In genomic region chr13:49307365-49307764, GRCh38 we compare ENCODE assay signal across 11 cellular contexts. TPM values are rescaled to one million over a fixed set of nuclear protein-coding genes. Genes with fewer than 3 reads are reported as not detected.
A peak's percentile ranks its signal among the peaks of the same experiment; 100 is the strongest.
DNase-seq lines count a peak whose midpoint lies in the region; ATAC-seq and TF ChIP-seq lines count a peak whose summit lies in the region.
"Had no signal": no experiment of that assay in that cellular context is flagged by ENCODE, and none has a peak within 500 bp of the region (broad histone marks: within the 10 kb centered on the region; RNA-seq: fewer than 3 reads in every experiment).

No MANE protein-coding gene starts in this region.

- H3K18ac ChIP-seq in IMR-90 (ENCODE audit: low read depth, low read length) = peak overlapping the region; percentile 60

- in situ Hi-C loops in IMR-90 (cut with MboI; ENCODE audit: low sequenced_read_pairs) = loop anchor here (5.0 kb wide), 1 partner anchor 135 kb away; the partner anchor contains the start of genes CAB39L and SETDB2

- H2AK5ac ChIP-seq in IMR-90 (ENCODE audit: low read depth, low read length) = 0 out of 2 replicates have a peak overlapping the region, but pooled peaks have one; percentile 7

- peak overlapping the region; percentile 10; the same call in 1 of the 2 replicates for H2BK120ac ChIP-seq in IMR-90 (ENCODE audit: low read depth, low read length)

- no peak overlapping the region for H3K4me2 ChIP-seq in IMR-90 (ENCODE audit: low read depth, low read length)

- H3K27ac ChIP-seq in IMR-90 (ENCODE audit: insufficient read depth, low read length) (no peak overlapping the region), coronary artery (peak overlapping the region; percentile 91), mucosa of rectum (ENCODE audit: low read depth in 2 of 2, low read length in 2 of 2) (peak overlapping the region; percentile 16 to 73), subcutaneous abdominal adipose tissue (ENCODE audit: low read depth, low read length) (peak overlapping the region; percentile 92)

- H2BK15ac ChIP-seq in IMR-90 (ENCODE audit: low read depth, low read length) = peak overlapping the region; percentile 19; the same call in 1 of the 3 replicates

- H3K9me3 ChIP-seq in IMR-90 (ENCODE audit: control insufficient read depth, insufficient read depth, low read length) = no peaks in the 10 kb centered on the region
- H3K9me3 ChIP-seq in mucosa of rectum (ENCODE audit: control insufficient read depth in 2 of 2, low read length in 2 of 2) = no peaks in the 10 kb centered on the region
- no peaks in the 10 kb centered on the region for H3K9me3 ChIP-seq in subcutaneous abdominal adipose tissue (ENCODE audit: control insufficient read depth in 5 of 5, low read length in 5 of 5)

- peak overlapping the region; percentile 8; the same call in 1 of the 2 replicates for H3K23ac ChIP-seq in IMR-90 (ENCODE audit: low read depth, low read length)

- H2BK20ac ChIP-seq in IMR-90 (ENCODE audit: low read depth, low read length) = 0 out of 2 replicates have a peak overlapping the region, but pooled peaks have one; percentile 57

- dilution Hi-C loops in IMR-90 (cut with HindIII; ENCODE audit: low sequenced_read_pairs, unreplicated experiment) = no loop called here

- WGBS in IMR-90 (ENCODE audit: extremely low coverage in 2 of 2, insufficient read length in 1 of 2), 2 experiments = no CpG with 5 or more reads among the region's 6 CpGs

- H4K8ac ChIP-seq in IMR-90 (ENCODE audit: low read depth in 2 of 2, low read length in 2 of 2) = peak overlapping the region; percentile 28 to 47

- POLR2A ChIA-PET in IMR-90 (lab: Charles Lee; ENCODE audit: unreplicated experiment) = no interaction called here

- H3K9ac ChIP-seq in IMR-90 (ENCODE audit: low read depth, low read length) = no peak overlapping the region
- H3K9ac ChIP-seq in mucosa of rectum (ENCODE audit: low read depth in 1 of 2, low read length in 2 of 2) = no peak overlapping the region
- H3K9ac ChIP-seq in subcutaneous abdominal adipose tissue (ENCODE audit: low read length in 5 of 5) = peak overlapping the region in 3 of 5 donors; percentile 27 to 56 (median 53)

- no peak overlapping the region for H2BK5ac ChIP-seq in IMR-90 (ENCODE audit: low read depth, low read length, poor library complexity, severe bottlenecking)

- H2AK9ac ChIP-seq in IMR-90 (replicated peaks; ENCODE audit: low read depth, low read length, poor library complexity) = no peak overlapping the region

- CTCF ChIA-PET in IMR-90 (lab: Yijun Ruan, JAX) = no interaction called here

- H3K9me1 ChIP-seq in IMR-90 (ENCODE audit: insufficient read depth, low read length) = peaks cover 28% of the 10 kb centered on the region

- peak overlapping the region; percentile 11; the same call in 1 of the 2 replicates for H4K91ac ChIP-seq in IMR-90 (ENCODE audit: insufficient read depth, low read depth, low read length)

- H3K36me3 ChIP-seq in IMR-90 (ENCODE audit: control insufficient read depth, insufficient read depth, low read length) = peaks cover 3% of the 10 kb centered on the region; the same call in 1 of the 2 replicates
- peaks cover 4 to 8% of the 10 kb centered on the region in 2 donors for H3K36me3 ChIP-seq in mucosa of rectum (ENCODE audit: control insufficient read depth in 2 of 2, insufficient read depth in 2 of 2, low read length in 2 of 2)
- peaks cover 0 to 10% (median 7%) of the 10 kb centered on the region in 5 donors for H3K36me3 ChIP-seq in subcutaneous abdominal adipose tissue (ENCODE audit: control insufficient read depth in 5 of 5, insufficient read depth in 5 of 5, low read length in 5 of 5)

- peak overlapping the region; percentile 81 for H4K5ac ChIP-seq in IMR-90 (ENCODE audit: low read depth, low read length)

- H3K14ac ChIP-seq in IMR-90 (replicated peaks; ENCODE audit: low read depth, low read length) = peak overlapping the region; percentile 62

- no TSS peak for BruUV-seq in IMR-90 (replicated peaks; lab: Mats Ljungman, UMichigan)

- TF ChIP-seq CTCF in IMR-90 (conservative IDR thresholded peaks at IDR 0.05; ENCODE audit: low read depth, low read length) (no peak), coronary artery (IDR thresholded peaks at IDR 0.05) (no peak)

- H3K56ac ChIP-seq in IMR-90 (ENCODE audit: extremely low read depth, insufficient read depth, low read length) = no peak overlapping the region

- no peak overlapping the region for H2AFZ ChIP-seq in IMR-90 (replicated peaks; ENCODE audit: low read length, poor library complexity)

- no peaks in the 10 kb centered on the region for H3K27me3 ChIP-seq in IMR-90 (ENCODE audit: control insufficient read depth, insufficient read depth, low read length)
- no peaks in the 10 kb centered on the region for H3K27me3 ChIP-seq in mucosa of rectum (ENCODE audit: control insufficient read depth in 2 of 2, insufficient read depth in 2 of 2, low read length in 2 of 2)
- H3K27me3 ChIP-seq in subcutaneous abdominal adipose tissue (ENCODE audit: control insufficient read depth in 5 of 5, insufficient read depth in 4 of 5, low read length in 5 of 5) = no peaks in the 10 kb centered on the region

- intact Hi-C loops in IMR-90 (cut with micrococcal nuclease) = no loop called here

- no peak for ATAC-seq in IMR-90 (ENCODE audit: low read depth)
- no peak for ATAC-seq in HG03045 (IDR thresholded peaks at IDR 0.05; ENCODE audit: unreplicated experiment)

- DNase-seq in IMR-90 (no peak), coronary artery (ENCODE audit: low spot score) (no peak), AG20443 (ENCODE audit: low spot score) (no peak), SK-N-DZ (ENCODE audit: low spot score) (no peak), iPS-NIHi11 (ENCODE audit: low spot score) (no peak)
- DNase-seq: activated CD4-positive, alpha-beta T cell treated with anti-CD3 and anti-CD28 coated beads, Interleukin-2, amount 50 U/mL, for 48 hours; HFFc6; SHP77 treated with DMSO at 0.1 percent for 48 hours had no signal

- H3K4me3 ChIP-seq in IMR-90 (ENCODE audit: insufficient read depth, low read depth, low read length) = no peak overlapping the region
- no peak overlapping the region for H3K4me3 ChIP-seq in coronary artery
- no peak overlapping the region for H3K4me3 ChIP-seq in mucosa of rectum (ENCODE audit: low read length in 2 of 2)
- no peak overlapping the region for H3K4me3 ChIP-seq in subcutaneous abdominal adipose tissue (ENCODE audit: low read depth in 1 of 5, low read length in 5 of 5)

- H3K4me1 ChIP-seq in IMR-90 (ENCODE audit: control insufficient read depth, insufficient read depth, low read length) (peaks cover 17% of the 10 kb centered on the region), mucosa of rectum (ENCODE audit: control insufficient read depth in 2 of 2, insufficient read depth in 2 of 2, low read length in 2 of 2) (no peaks in the 10 kb centered on the region), subcutaneous abdominal adipose tissue (ENCODE audit: control insufficient read depth in 5 of 5, insufficient read depth in 5 of 5, low read length in 5 of 5) (peaks cover 6 to 57% (median 47%) of the 10 kb centered on the region in 5 donors)

- peak overlapping the region; percentile 66 for H3K4ac ChIP-seq in IMR-90 (ENCODE audit: low read depth, low read length)

- no peak for TF ChIP-seq RAD21 in IMR-90 (IDR thresholded peaks at IDR 0.05; ENCODE audit: low read length)

- H3K79me1 ChIP-seq in IMR-90 (ENCODE audit: low read depth in 1 of 2, low read length in 2 of 2) = peaks cover 1 to 8% of the 10 kb centered on the region in 2 experiments; a peak in 1 of 4 replicates

- TF ChIP-seq POLR2A in IMR-90 (IDR thresholded peaks at IDR 0.05; ENCODE audit: low read depth, low read length) = no peak

- H4K20me1 ChIP-seq in IMR-90 (ENCODE audit: insufficient read depth, low read length) = no peaks in the 10 kb centered on the region

TF ChIP-seq in IMR-90, 13 proteins besides CTCF, POLR2A, EP300 and RAD21:
- TF ChIP-seq BHLHE40 (IDR thresholded peaks at IDR 0.05; ENCODE audit: low read depth, low read length) (no peak), CEBPB (IDR thresholded peaks at IDR 0.05; ENCODE audit: low read depth, low read length) (no peak), MXI1 (IDR thresholded peaks at IDR 0.05; ENCODE audit: borderline replicate concordance, low read depth, low read length) (no peak), ELK1 (IDR thresholded peaks at IDR 0.05; ENCODE audit: borderline replicate concordance, low read depth, low read length) (no peak), FOS (IDR thresholded peaks at IDR 0.05; ENCODE audit: low read depth, low read length) (no peak), SMC3 (IDR thresholded peaks at IDR 0.05; ENCODE audit: low read depth, low read length) (no peak), USF2 (IDR thresholded peaks at IDR 0.05; ENCODE audit: low read depth, low read length) (no peak), MAZ (IDR thresholded peaks at IDR 0.05; ENCODE audit: borderline replicate concordance, low read depth, low read length) (no peak), NFE2L2 (IDR thresholded peaks at IDR 0.05; ENCODE audit: low read depth, low read length) (no peak), CHD1 (IDR thresholded peaks at IDR 0.05; ENCODE audit: low read depth, low read length) (no peak), MAFK (IDR thresholded peaks at IDR 0.05; ENCODE audit: low read depth, low read length) (no peak), RFX5 (IDR thresholded peaks at IDR 0.05; ENCODE audit: low read depth, low read length) (no peak), RCOR1 (IDR thresholded peaks at IDR 0.05; ENCODE audit: insufficient replicate concordance, low read length) (no peak)

RNA-seq across cellular contexts. Expression of gene CDADC1, which starts 59.6 kb away (rescaled TPM):
- total RNA-seq in IMR-90 (2012; rRNA removed) = 0.54 and 0.83 TPM in 2 replicates
- 2.6 and 2.7 TPM in 2 replicates for polyA plus RNA-seq in IMR-90 (2012; rRNA removed)
- 1.1 and 1.3 TPM in 2 replicates for polyA plus RNA-seq in IMR-90 (2012; cell fraction: cytosol; rRNA removed)
- 0.83 and 3.4 TPM in 2 replicates for polyA plus RNA-seq in IMR-90 (2012; cell fraction: nucleus; rRNA removed; ENCODE audit: low replicate concordance)
- 5.2 and 8.0 TPM in 2 replicates for polyA plus RNA-seq in SK-N-DZ (2014; cell fraction: cytosol; rRNA removed)
- polyA plus RNA-seq in SK-N-DZ (2014; cell fraction: nucleus; rRNA removed) = 7.1 and 7.8 TPM in 2 replicates

Comparison
In these comparisons a context has a peak if more than half of its experiments do, and no peak if none do; other contexts are left out.
1. H3K9ac ChIP-seq: peak in subcutaneous abdominal adipose tissue (3 of 5); none in IMR-90 (single experiment) and mucosa of rectum (0 of 2).